ENCODE assay signal across 11 cellular contexts in the genomic region with DNA sequence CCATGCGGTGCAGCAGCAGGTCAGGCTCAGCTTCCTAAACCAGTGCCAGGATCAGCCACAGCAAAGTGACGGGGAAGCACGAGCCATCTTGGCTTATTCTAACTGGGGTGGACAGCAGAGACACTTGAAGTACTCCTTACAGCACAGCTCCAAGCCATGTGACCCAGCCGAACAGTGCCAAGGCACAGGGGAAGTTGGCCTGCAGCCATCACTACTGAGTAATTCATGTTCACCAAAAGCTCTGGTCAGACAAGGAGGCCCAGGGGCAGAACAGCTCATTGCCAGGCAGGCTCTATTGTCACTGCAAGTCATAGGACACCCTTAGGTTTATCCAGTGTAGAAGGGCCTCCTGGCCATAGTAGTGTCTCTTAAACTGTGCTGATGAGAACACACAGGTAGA. TPM values are rescaled to one million over a fixed set of nuclear protein-coding genes. Genes with fewer than 3 reads are reported as not detected.
DNase-seq lines count a peak whose midpoint lies in the region; ATAC-seq, FAIRE-seq and TF ChIP-seq lines count a peak whose summit lies in the region.
"Had no signal": no experiment of that assay in that cellular context is flagged by ENCODE, and none has a peak within 500 bp of the region (broad histone marks: within the 10 kb centered on the region; RNA-seq: fewer than 3 reads in every experiment).

No MANE protein-coding gene starts in this region.

- TF ChIP-seq CTCF in HepG2 (CRISPR knock-in tag; IDR thresholded peaks at IDR 0.05), result no peak

- H3K9me3 ChIP-seq in HepG2 (ENCODE audit: low read length), result no peaks in the 10 kb centered on the region
- H3K9me3 ChIP-seq: upper lobe of left lung had no signal

- no peak for FAIRE-seq in HepG2 (lab: Jason Lieb, UNC)

- POLR2A ChIA-PET in HepG2 (lab: Yijun Ruan, JAX), result no interaction called here

- no peak for TF ChIP-seq EP300 in HepG2 (IDR thresholded peaks at IDR 0.05; ENCODE audit: low read depth in 2 of 2, low read length in 2 of 2)
- TF ChIP-seq EP300 in HepG2 (CRISPR knock-in tag; IDR thresholded peaks at IDR 0.05; ENCODE audit: borderline replicate concordance), result no peak

- no peak overlapping the region for H3K4me3 ChIP-seq in HepG2 (replicated peaks in 1 of 3; ENCODE audit: insufficient read depth in 1 of 3, low read depth in 2 of 3, low read length in 3 of 3)
- H3K4me3 ChIP-seq: upper lobe of left lung had no signal

- peak; percentile 16 for DNase-seq in Caki2 (ENCODE audit: low read depth)
- peak; percentile 11 for DNase-seq in NCI-H226
- peak; percentile 54 for DNase-seq in epithelial cell of prostate (ENCODE audit: low read depth, low spot score)
- DNase-seq in myocyte (ENCODE audit: low read depth), result peak; percentile 5
- DNase-seq in OCI-M2 (lab: John Stamatoyannopoulos, UW; ENCODE audit: unreplicated experiment), result no peak
- no peak for DNase-seq in HepG2 (ENCODE audit: low spot score)
- DNase-seq: activated T-cell treated with anti-CD3 and anti-CD28 coated beads, Interleukin-2, amount 50 U/mL, for 24 hours had no signal

- ATAC-seq in HG03135 (IDR thresholded peaks at IDR 0.05; ENCODE audit: unreplicated experiment) (no peak), HepG2 (no peak), HG02938 (IDR thresholded peaks at IDR 0.05; ENCODE audit: unreplicated experiment) (no peak)

- no peak overlapping the region for H3K4me2 ChIP-seq in HepG2 (ENCODE audit: low read depth, low read length)

- H3K79me2 ChIP-seq in HepG2 (ENCODE audit: insufficient read depth, low read length), result no peaks in the 10 kb centered on the region

- no peaks in the 10 kb centered on the region for H3K36me3 ChIP-seq in HepG2 (replicated peaks in 1 of 2; ENCODE audit: control insufficient read depth in 1 of 2, insufficient read depth in 2 of 2, low read length in 2 of 2)
- H3K36me3 ChIP-seq: upper lobe of left lung had no signal

- no peak overlapping the region for H3K9ac ChIP-seq in HepG2 (ENCODE audit: insufficient read depth, low read depth, low read length)

- BruUV-seq in HepG2 (replicated peaks; lab: Mats Ljungman, UMichigan), result no TSS peak

- 3% methylated on average over 4 of the region's 4 CpGs for WGBS in HepG2 (ENCODE audit: low lambda C conversion rate)

- no peaks in the 10 kb centered on the region for H3K27me3 ChIP-seq in HepG2 (ENCODE audit: control insufficient read depth in 1 of 2, insufficient read depth in 2 of 2, low read length in 2 of 2)
- H3K27me3 ChIP-seq: upper lobe of left lung had no signal

- no peak overlapping the region for H3K27ac ChIP-seq in epithelial cell of prostate
- no peak overlapping the region for H3K27ac ChIP-seq in HepG2 (ENCODE audit: extremely low read length, insufficient read depth, low read length)
- H3K27ac ChIP-seq: C4-2B, upper lobe of left lung had no signal

- H3K4me1 ChIP-seq in HepG2 (ENCODE audit: insufficient read depth, low read length), result no peaks in the 10 kb centered on the region
- H3K4me1 ChIP-seq: upper lobe of left lung had no signal

- CTCF ChIA-PET in HepG2 (lab: Yijun Ruan, JAX; ENCODE audit: low intra/inter-chr PET ratio, low total read pairs), result no interaction called here

- no peak for TF ChIP-seq POLR2A in HepG2 (IDR thresholded peaks at IDR 0.05; ENCODE audit: insufficient read depth in 1 of 2, low read depth in 2 of 2, low read length in 2 of 2)

- in situ Hi-C loops in Caki2 (cut with HindIII; ENCODE audit: low pct_unique_long_range_greater_than_20kb, low sequenced_read_pairs) (no loop called here), HepG2 (cut with HindIII; ENCODE audit: extremely low pct_ligation_motif_present, low pct_unique_long_range_greater_than_20kb) (no loop called here)

- H2AFZ ChIP-seq in HepG2 (ENCODE audit: low read length), result no peak overlapping the region

- no peaks in the 10 kb centered on the region for H4K20me1 ChIP-seq in HepG2 (ENCODE audit: insufficient read depth, low read length)

- intact Hi-C loops in HepG2 (cut with micrococcal nuclease; ENCODE audit: unreplicated experiment), result no loop called here

- no peak for TF ChIP-seq RAD21 in HepG2 (CRISPR knock-in tag; IDR thresholded peaks at IDR 0.05)

TF ChIP-seq in HepG2, 621 proteins besides CTCF, POLR2A, EP300 and RAD21:
- TF ChIP-seq, protein P1, sequence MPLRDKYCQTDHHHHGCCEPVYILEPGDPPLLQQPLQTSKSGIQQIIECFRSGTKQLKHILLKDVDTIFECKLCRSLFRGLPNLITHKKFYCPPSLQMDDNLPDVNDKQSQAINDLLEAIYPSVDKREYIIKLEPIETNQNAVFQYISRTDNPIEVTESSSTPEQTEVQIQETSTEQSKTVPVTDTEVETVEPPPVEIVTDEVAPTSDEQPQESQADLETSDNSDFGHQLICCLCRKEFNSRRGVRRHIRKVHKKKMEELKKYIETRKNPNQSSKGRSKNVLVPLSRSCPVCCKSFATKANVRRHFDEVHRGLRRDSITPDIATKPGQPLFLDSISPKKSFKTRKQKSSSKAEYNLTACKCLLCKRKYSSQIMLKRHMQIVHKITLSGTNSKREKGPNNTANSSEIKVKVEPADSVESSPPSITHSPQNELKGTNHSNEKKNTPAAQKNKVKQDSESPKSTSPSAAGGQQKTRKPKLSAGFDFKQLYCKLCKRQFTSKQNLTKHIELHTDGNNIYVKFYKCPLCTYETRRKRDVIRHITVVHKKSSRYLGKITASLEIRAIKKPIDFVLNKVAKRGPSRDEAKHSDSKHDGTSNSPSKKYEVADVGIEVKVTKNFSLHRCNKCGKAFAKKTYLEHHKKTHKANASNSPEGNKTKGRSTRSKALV (CRISPR knock-in tag; IDR thresholded peaks at IDR 0.05), result no peak
- TF ChIP-seq ZNF230 (CRISPR knock-in tag; IDR thresholded peaks at IDR 0.05), result no peak
- TF ChIP-seq, protein P2, sequence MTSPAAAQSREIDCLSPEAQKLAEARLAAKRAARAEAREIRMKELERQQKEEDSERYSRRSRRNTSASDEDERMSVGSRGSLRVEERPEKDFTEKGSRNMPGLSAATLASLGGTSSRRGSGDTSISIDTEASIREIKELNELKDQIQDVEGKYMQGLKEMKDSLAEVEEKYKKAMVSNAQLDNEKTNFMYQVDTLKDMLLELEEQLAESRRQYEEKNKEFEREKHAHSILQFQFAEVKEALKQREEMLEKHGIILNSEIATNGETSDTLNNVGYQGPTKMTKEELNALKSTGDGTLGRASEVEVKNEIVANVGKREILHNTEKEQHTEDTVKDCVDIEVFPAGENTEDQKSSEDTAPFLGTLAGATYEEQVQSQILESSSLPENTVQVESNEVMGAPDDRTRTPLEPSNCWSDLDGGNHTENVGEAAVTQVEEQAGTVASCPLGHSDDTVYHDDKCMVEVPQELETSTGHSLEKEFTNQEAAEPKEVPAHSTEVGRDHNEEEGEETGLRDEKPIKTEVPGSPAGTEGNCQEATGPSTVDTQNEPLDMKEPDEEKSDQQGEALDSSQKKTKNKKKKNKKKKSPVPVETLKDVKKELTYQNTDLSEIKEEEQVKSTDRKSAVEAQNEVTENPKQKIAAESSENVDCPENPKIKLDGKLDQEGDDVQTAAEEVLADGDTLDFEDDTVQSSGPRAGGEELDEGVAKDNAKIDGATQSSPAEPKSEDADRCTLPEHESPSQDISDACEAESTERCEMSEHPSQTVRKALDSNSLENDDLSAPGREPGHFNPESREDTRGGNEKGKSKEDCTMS (CRISPR knock-in tag; conservative IDR thresholded peaks at IDR 0.05), result no peak
- TF ChIP-seq, protein P3, sequence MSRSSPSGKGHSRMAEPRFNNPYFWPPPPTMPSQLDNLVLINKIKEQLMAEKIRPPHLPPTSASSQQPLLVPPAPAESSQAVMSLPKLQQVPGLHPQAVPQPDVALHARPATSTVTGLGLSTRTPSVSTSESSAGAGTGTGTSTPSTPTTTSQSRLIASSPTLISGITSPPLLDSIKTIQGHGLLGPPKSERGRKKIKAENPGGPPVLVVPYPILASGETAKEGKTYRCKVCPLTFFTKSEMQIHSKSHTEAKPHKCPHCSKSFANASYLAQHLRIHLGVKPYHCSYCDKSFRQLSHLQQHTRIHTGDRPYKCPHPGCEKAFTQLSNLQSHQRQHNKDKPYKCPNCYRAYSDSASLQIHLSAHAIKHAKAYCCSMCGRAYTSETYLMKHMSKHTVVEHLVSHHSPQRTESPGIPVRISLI (CRISPR knock-in tag; IDR thresholded peaks at IDR 0.05; ENCODE audit: borderline replicate concordance), result no peak
- no peak for TF ChIP-seq SMYD3 (CRISPR knock-in tag; IDR thresholded peaks at IDR 0.05)
- no peak for TF ChIP-seq HMG20A (CRISPR knock-in tag; IDR thresholded peaks at IDR 0.05; ENCODE audit: borderline replicate concordance)
- TF ChIP-seq MATR3 (CRISPR knock-in tag; IDR thresholded peaks at IDR 0.05), result no peak
TF ChIP-seq in HepG2: peak in this region for 0.

RNA-seq across cellular contexts. Expression of a gene that starts 23.4 kb away (rescaled TPM):
- not detected in 2 replicates for total RNA-seq in Caki2 (2014; rRNA removed; shearing (Covaris generic); ENCODE audit: low replicate concordance)
- not detected in 2 replicates for total RNA-seq in myocyte
- not detected for polyA plus RNA-seq in myocyte (2012)
- not detected in 2 replicates for total RNA-seq in HepG2 (2016; rRNA removed; fragmentation: Illumina TruSeq; extraction: Trizol)
- total RNA-seq in HepG2 (2016; cell fraction: cytosol; rRNA removed; fragmentation: Illumina TruSeq; extraction: Trizol; ENCODE audit: low read depth), result not detected in 2 replicates
- not detected in 2 replicates for total RNA-seq in HepG2 (2016; cell fraction: insoluble cytoplasmic fraction; rRNA removed; fragmentation: Illumina TruSeq; extraction: Trizol)
- not detected in 2 replicates for total RNA-seq in HepG2 (2016; cell fraction: membrane; rRNA removed; fragmentation: Illumina TruSeq; extraction: Trizol)
- not detected in 2 replicates for total RNA-seq in HepG2 (2016; cell fraction: nucleus; rRNA removed; fragmentation: Illumina TruSeq; extraction: Trizol)
- polyA plus RNA-seq in HepG2 (2011; rRNA removed), result not detected in 2 replicates
- polyA plus RNA-seq in HepG2 (2011; cell fraction: cytosol; rRNA removed), result not detected in 2 replicates
- not detected in 2 replicates for polyA plus RNA-seq in HepG2 (2011; cell fraction: nucleus; rRNA removed)
- polyA plus RNA-seq in HepG2 (2012), result not detected in 2 replicates
- not detected in 2 replicates for polyA plus RNA-seq in HepG2 (2016; cell fraction: cytosol; fragmentation: Illumina TruSeq; extraction: Trizol; ENCODE audit: low read depth)
- not detected in 2 replicates for polyA plus RNA-seq in HepG2 (2016; cell fraction: insoluble cytoplasmic fraction; fragmentation: Illumina TruSeq; extraction: Trizol; ENCODE audit: low read depth)
- polyA plus RNA-seq in HepG2 (2016; cell fraction: membrane; fragmentation: Illumina TruSeq; extraction: Trizol; ENCODE audit: low read depth), result not detected in 2 replicates
- not detected in 2 replicates for polyA plus RNA-seq in HepG2 (2016; cell fraction: nucleus; fragmentation: Illumina TruSeq; extraction: Trizol; ENCODE audit: insufficient read depth, low read depth)
- 0.04 TPM in 1 of 2 replicates, not detected in the other for polyA minus RNA-seq in HepG2 (2011; rRNA and poly(A)+ RNA removed; ENCODE audit: low replicate concordance)
- polyA minus RNA-seq in HepG2 (2011; cell fraction: cytosol; rRNA and poly(A)+ RNA removed), result not detected in 2 replicates
- polyA minus RNA-seq in HepG2 (2011; cell fraction: nucleus; rRNA and poly(A)+ RNA removed), result not detected in 2 replicates
- total RNA-seq: upper lobe of left lung had no signal

Comparison
In these comparisons a context has a peak if more than half of its experiments do, and no peak if none do; other contexts are left out.
1. DNase-seq: peak in Caki2 (single experiment), NCI-H226 (single experiment), epithelial cell of prostate (single experiment) and myocyte (single experiment); none in OCI-M2 (single experiment) and HepG2 (single experiment).